26 cellular contexts compared by ENCODE assay signal in genomic region chr17:28834420-28834819, GRCh38.
"Had no signal": no experiment of that assay in that cellular context is flagged by ENCODE, and none has a peak within 500 bp of the region (broad histone marks: within the 10 kb centered on the region; RNA-seq: fewer than 3 reads in every experiment).

No MANE protein-coding gene starts in this region.

- H3K27ac Mint-ChIP-seq: activated CD4-positive, alpha-beta memory T cell treated with anti-CD3 and anti-CD28 coated beads, Interleukin-2, amount 10 ng/mL, durations not matched to agents 7 days and 5 days; activated CD4-positive, alpha-beta T cell treated with anti-CD3 and anti-CD28 coated beads, Interleukin-2, amount 10 ng/mL, durations not matched to agents 24 days and 14 days; activated naive CD8-positive, alpha-beta T cell; activated T-helper 2 cell treated with anti-CD3 and anti-CD28 coated beads, Interferon-gamma antibody, Interleukin-2, Interleukin-4, amounts not matched to agents 10 μg/mL and 5 μg/mL and 100 μg/mL, durations not matched to agents 14 hours and 24 hours and 36 hours; T-helper 1 cell treated with Interleukin-12 subunit alpha and Interleukin-12 subunit beta and Interleukin-4 antibody, amounts not matched to agents 30 μg/mL and 1 μg/mL, for 36 hours had no signal

- H3K27me3 Mint-ChIP-seq: activated CD4-positive, alpha-beta memory T cell treated with anti-CD3 and anti-CD28 coated beads, Interleukin-2, amount 10 ng/mL, durations not matched to agents 7 days and 5 days; activated CD4-positive, alpha-beta T cell treated with anti-CD3 and anti-CD28 coated beads, Interleukin-2, amount 10 ng/mL, durations not matched to agents 24 days and 14 days; activated naive CD8-positive, alpha-beta T cell; naive thymus-derived CD4-positive, alpha-beta T cell had no signal

- ATAC-seq: left lobe of liver; lower lobe of right lung; naive thymus-derived CD4-positive, alpha-beta T cell; sciatic nerve had no signal

- H3K4me3 ChIP-seq: adrenal gland, ascending aorta, esophagus muscularis mucosa, hepatocyte, lower lobe of right lung, upper lobe of left lung had no signal

- H3K9me3 ChIP-seq: adrenal gland, ascending aorta, esophagus muscularis mucosa, lower lobe of right lung, upper lobe of left lung had no signal

- H3K9me3 Mint-ChIP-seq: activated CD4-positive, alpha-beta memory T cell treated with anti-CD3 and anti-CD28 coated beads, Interleukin-2, amount 10 ng/mL, durations not matched to agents 7 days and 5 days; activated CD4-positive, alpha-beta T cell treated with anti-CD3 and anti-CD28 coated beads, Interleukin-2, amount 10 ng/mL, durations not matched to agents 24 days and 14 days; activated T-helper 2 cell treated with anti-CD3 and anti-CD28 coated beads, Interferon-gamma antibody, Interleukin-2, Interleukin-4, amounts not matched to agents 10 μg/mL and 5 μg/mL and 100 μg/mL, durations not matched to agents 14 hours and 24 hours and 36 hours; immature natural killer cell; neural crest cell; T-helper 1 cell treated with Interleukin-12 subunit alpha and Interleukin-12 subunit beta and Interleukin-4 antibody, amounts not matched to agents 30 μg/mL and 1 μg/mL, for 36 hours had no signal

- H3K4me1 ChIP-seq: adrenal gland, ascending aorta, esophagus muscularis mucosa, lower lobe of right lung had no signal

- H3K36me3 ChIP-seq: adrenal gland, ascending aorta had no signal

- H3K27ac ChIP-seq: adrenal gland, ascending aorta, brain microvascular endothelial cell, esophagus muscularis mucosa, hepatocyte, lower lobe of right lung, upper lobe of left lung had no signal

- DNase-seq: activated CD4-positive, alpha-beta memory T cell treated with anti-CD3 and anti-CD28 coated beads, Interleukin-2, amount 10 ng/mL, durations not matched to agents 7 days and 5 days; activated CD4-positive, alpha-beta T cell treated with anti-CD3 and anti-CD28 coated beads, Interleukin-2, amount 10 ng/mL, durations not matched to agents 24 days and 14 days; activated naive CD4-positive, alpha-beta T cell; brain microvascular endothelial cell; caudate nucleus; dermis blood vessel endothelial cell; effector CD8-positive, alpha-beta T cell; glutamatergic neuron; immature natural killer cell; lower lobe of right lung; naive thymus-derived CD4-positive, alpha-beta T cell; occipital lobe; small intestine; stimulated activated CD4-positive, alpha-beta T cell treated with anti-CD3 and anti-CD28 coated beads, Interleukin-2, amount 100 ng/mL, for 24 hours; stimulated activated naive CD4-positive, alpha-beta T cell; upper lobe of left lung had no signal

- H3K27me3 ChIP-seq: adrenal gland, ascending aorta, brain microvascular endothelial cell, esophagus muscularis mucosa, hepatocyte, upper lobe of left lung had no signal

- H3K4me3 Mint-ChIP-seq: activated CD4-positive, alpha-beta memory T cell treated with anti-CD3 and anti-CD28 coated beads, Interleukin-2, amount 10 ng/mL, durations not matched to agents 7 days and 5 days; activated CD4-positive, alpha-beta T cell treated with anti-CD3 and anti-CD28 coated beads, Interleukin-2, amount 10 ng/mL, durations not matched to agents 24 days and 14 days; activated naive CD8-positive, alpha-beta T cell; immature natural killer cell; naive thymus-derived CD4-positive, alpha-beta T cell; neural crest cell; T-helper 1 cell treated with Interleukin-12 subunit alpha and Interleukin-12 subunit beta and Interleukin-4 antibody, amounts not matched to agents 30 μg/mL and 1 μg/mL, for 36 hours had no signal
